18 cellular contexts compared by ENCODE assay signal in the genomic region with DNA sequence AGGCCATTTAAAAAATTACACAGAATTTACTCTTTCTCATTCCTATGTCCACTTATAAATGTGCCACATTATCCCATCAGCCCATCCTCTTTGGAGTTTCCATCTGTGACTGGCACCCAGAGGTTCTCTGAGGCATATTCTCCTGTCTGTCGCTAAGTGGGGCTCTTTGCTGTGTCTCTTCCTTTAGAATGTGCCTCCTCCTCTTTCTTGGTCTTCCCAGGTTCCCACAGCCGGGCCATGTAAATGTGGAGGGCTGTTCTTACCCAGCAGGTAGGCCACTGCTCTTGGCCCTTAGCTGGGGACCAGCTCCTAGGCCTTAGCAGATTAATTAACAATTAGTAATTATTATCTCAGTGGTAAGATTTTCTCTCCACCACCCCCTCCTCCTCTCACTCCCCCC.
DNase-seq lines count a peak whose midpoint lies in the region; ATAC-seq, FAIRE-seq and TF ChIP-seq lines count a peak whose summit lies in the region.
"Had no signal": no experiment of that assay in that cellular context is flagged by ENCODE, and none has a peak within 500 bp of the region (broad histone marks: within the 10 kb centered on the region; RNA-seq: fewer than 3 reads in every experiment).

No MANE protein-coding gene starts in this region.

- H3K4me1 Mint-ChIP-seq in CD8-positive, alpha-beta memory T cell, result no peaks in the 10 kb centered on the region
- H3K4me1 Mint-ChIP-seq in progenitor cell of endocrine pancreas (ENCODE audit: low read depth), result no peaks in the 10 kb centered on the region
- H3K4me1 Mint-ChIP-seq: CD4-positive, alpha-beta memory T cell had no signal

- POLR2A ChIA-PET in H1 (lab: Charles Lee; ENCODE audit: partially characterized antibody), result interaction anchor here (0.6 kb wide), 1 partner anchor 69 kb away, joined by 4 read pairs; no protein-coding TSS in a partner anchor
- POLR2A ChIA-PET in CD8-positive, alpha-beta memory T cell (lab: Charles Lee), result no interaction called here

- H2BK120ac ChIP-seq in H1 (replicated peaks; ENCODE audit: low read depth, low read length) (no peak overlapping the region), mesendoderm (ENCODE audit: low read depth, low read length) (no peak overlapping the region)

- peak; percentile 37 to 44; a peak in 3 of 4 replicates for TF ChIP-seq RAD21 in H1 (IDR thresholded peaks at IDR 0.05 in 1 of 2, conservative IDR thresholded peaks at IDR 0.05 in 1 of 2; ENCODE audit: low read depth in 2 of 2, low read length in 2 of 2)

- H3K27me3 ChIP-seq in HUES48 (ENCODE audit: control insufficient read depth, insufficient read depth, low read length) (0 out of 2 replicates have a peak, but pooled peaks cover 1% of the 10 kb centered on the region), H1 (replicated peaks in 1 of 4; ENCODE audit: control insufficient read depth in 3 of 4, extremely low read depth in 1 of 4, insufficient read depth in 3 of 4, low read length in 3 of 4) (peaks cover 0 to 5% (median 0%) of the 10 kb centered on the region in 4 experiments; a peak in 3 of 7 replicates), mesendoderm (ENCODE audit: insufficient read depth, low read length, poor library complexity) (no peaks in the 10 kb centered on the region)
- H3K27me3 ChIP-seq in CD8-positive, alpha-beta memory T cell (ENCODE audit: insufficient read depth, low read length, poor library complexity, severe bottlenecking), result no peaks in the 10 kb centered on the region
- H3K27me3 ChIP-seq: BE2C had no signal

- H3K36me3 ChIP-seq in HUES48 (ENCODE audit: control insufficient read depth, insufficient read depth, low read length) (no peaks in the 10 kb centered on the region), H1 (ENCODE audit: control insufficient read depth in 2 of 4, insufficient read depth in 4 of 4, low read length in 3 of 4) (no peaks in the 10 kb centered on the region), mesendoderm (ENCODE audit: control insufficient read depth, insufficient read depth, low read length) (no peaks in the 10 kb centered on the region)
- no peaks in the 10 kb centered on the region for H3K36me3 ChIP-seq in CD8-positive, alpha-beta memory T cell (ENCODE audit: insufficient read depth, low read length)
- H3K36me3 ChIP-seq: BE2C had no signal

- no peak overlapping the region for H3K4me3 ChIP-seq in HUES48 (ENCODE audit: low read depth, low read length)
- no peak overlapping the region for H3K4me3 ChIP-seq in H1 (ENCODE audit: extremely low read depth in 1 of 4, insufficient read depth in 2 of 4, low read depth in 3 of 4, low read length in 4 of 4)
- no peak overlapping the region for H3K4me3 ChIP-seq in mesendoderm (ENCODE audit: low read length)
- H3K4me3 ChIP-seq in CD8-positive, alpha-beta memory T cell (ENCODE audit: low read length), result no peak overlapping the region
- H3K4me3 ChIP-seq: A549 had no signal

- WGBS in H1 (ENCODE audit: extremely low coverage in 1 of 2, insufficient coverage in 1 of 2, insufficient read length in 1 of 2, insufficient replicate concordance in 2 of 2, low coverage in 1 of 2, low lambda C conversion rate in 2 of 2, missing lambda C conversion rate in 1 of 2), 2 experiments, result 73% methylated on average over 2 of the region's 2 CpGs; no CpG with 5 or more reads in 1 of the 2 experiments
- no CpG with 5 or more reads among the region's 2 CpGs for WGBS in mesendoderm (ENCODE audit: extremely low coverage, insufficient coverage, low lambda C conversion rate)

- peaks cover 21 to 51% of the 10 kb centered on the region in 2 donors for H3K27me3 Mint-ChIP-seq in CD8-positive, alpha-beta memory T cell
- peaks cover 18% of the 10 kb centered on the region for H3K27me3 Mint-ChIP-seq in progenitor cell of endocrine pancreas

- no peak for TF ChIP-seq POLR2A in H1 (IDR thresholded peaks at IDR 0.05; ENCODE audit: control extremely low read depth in 1 of 2, low read depth in 2 of 2, low read length in 2 of 2)

- H4K5ac ChIP-seq in H1 (ENCODE audit: insufficient read length, low read depth, low read length), result no peak overlapping the region
- H4K5ac ChIP-seq in mesendoderm (ENCODE audit: low read length), result no peak overlapping the region

- TF ChIP-seq CTCF in H1 (IDR thresholded peaks at IDR 0.05; ENCODE audit: control extremely low read depth in 1 of 3, insufficient read depth in 1 of 3, low read depth in 1 of 3, low read length in 3 of 3) (peak in 2 of 3 experiments; percentile 10 to 12; a peak in 2 of 4 replicates), progenitor cell of endocrine pancreas (IDR thresholded peaks at IDR 0.05; ENCODE audit: unreplicated experiment) (no peak)

- no peak overlapping the region for H2BK15ac ChIP-seq in H1 (ENCODE audit: low read length)
- H2BK15ac ChIP-seq in mesendoderm (replicated peaks; ENCODE audit: low read depth), result no peak overlapping the region

- peak overlapping the region; percentile 77 for H3K27ac ChIP-seq in HUES48 (ENCODE audit: low read depth, low read length)
- H3K27ac ChIP-seq in H1 (ENCODE audit: low read depth, low read length), result no peak overlapping the region
- no peak overlapping the region for H3K27ac ChIP-seq in mesendoderm (ENCODE audit: low read depth, low read length)
- H3K27ac ChIP-seq in CD8-positive, alpha-beta memory T cell (ENCODE audit: low read depth, low read length), result no peak overlapping the region
- H3K27ac ChIP-seq: A549, C4-2B had no signal

- CTCF ChIA-PET in H1 (lab: Charles Lee; ENCODE audit: partially characterized antibody), result interaction anchor here (0.7 to 2.2 kb wide), 5 partner anchors 9 to 175 kb away, joined by 3 to 7 read pairs (median 6); no protein-coding TSS in a partner anchor
- CTCF ChIA-PET in CD8-positive, alpha-beta memory T cell (lab: Charles Lee), result no interaction called here

- H3K4me3 Mint-ChIP-seq in CD8-positive, alpha-beta memory T cell, result no peak overlapping the region
- no peak overlapping the region for H3K4me3 Mint-ChIP-seq in progenitor cell of endocrine pancreas (ENCODE audit: low read depth)
- H3K4me3 Mint-ChIP-seq: CD4-positive, alpha-beta memory T cell had no signal

- no peak overlapping the region for H3K56ac ChIP-seq in H1 (replicated peaks; ENCODE audit: insufficient read length, low read depth, low read length)
- no peak overlapping the region for H3K56ac ChIP-seq in mesendoderm (ENCODE audit: low read length)

- no peaks in the 10 kb centered on the region for H3K23me2 ChIP-seq in H1 (ENCODE audit: low read depth, low read length)

- H3K9me3 ChIP-seq in HUES48 (ENCODE audit: control insufficient read depth, insufficient read depth, low read length), result no peaks in the 10 kb centered on the region
- H3K9me3 ChIP-seq in H1 (ENCODE audit: insufficient read depth in 2 of 2, low read depth in 1 of 2, low read length in 1 of 2), result no peaks in the 10 kb centered on the region
- no peaks in the 10 kb centered on the region for H3K9me3 ChIP-seq in CD8-positive, alpha-beta memory T cell (ENCODE audit: low read length)
- H3K9me3 ChIP-seq: A549, BE2C had no signal

- H4K8ac ChIP-seq in H1 (ENCODE audit: extremely low read depth, insufficient read depth, low read length), result no peak overlapping the region
- H4K8ac ChIP-seq in mesendoderm (ENCODE audit: low read depth, low read length), result no peak overlapping the region

- H3K79me1 ChIP-seq in H1 (ENCODE audit: low read depth, low read length), result no peaks in the 10 kb centered on the region
- H3K79me1 ChIP-seq in mesendoderm (ENCODE audit: low read length), result no peaks in the 10 kb centered on the region

- no peak overlapping the region for H3K14ac ChIP-seq in H1 (ENCODE audit: insufficient read length)

- FAIRE-seq in H1 (lab: Jason Lieb, UNC), result no peak
- FAIRE-seq: A549, D721Med, GM12892, GM19239 had no signal

- H4K20me1 ChIP-seq in H1 (replicated peaks in 1 of 2; ENCODE audit: control insufficient read depth in 1 of 2, insufficient read depth in 2 of 2, low read length in 2 of 2), result no peaks in the 10 kb centered on the region

- no peak overlapping the region for H3K27ac Mint-ChIP-seq in CD8-positive, alpha-beta memory T cell
- H3K27ac Mint-ChIP-seq in progenitor cell of endocrine pancreas, result no peak overlapping the region
- H3K27ac Mint-ChIP-seq: CD4-positive, alpha-beta memory T cell had no signal

- H3K36me3 Mint-ChIP-seq in CD8-positive, alpha-beta memory T cell, result peaks cover 0 to 3% (median 0%) of the 10 kb centered on the region in 3 donors
- no peaks in the 10 kb centered on the region for H3K36me3 Mint-ChIP-seq in progenitor cell of endocrine pancreas (ENCODE audit: insufficient read depth)
- H3K36me3 Mint-ChIP-seq: CD4-positive, alpha-beta memory T cell had no signal

- no peak for DNase-seq in H1 (ENCODE audit: low read depth in 1 of 2, low spot score in 2 of 2)
- DNase-seq in mesendoderm, result peak; percentile 63
- no peak for DNase-seq in CD8-positive, alpha-beta memory T cell
- no peak for DNase-seq in progenitor cell of endocrine pancreas (ENCODE audit: low spot score, unreplicated experiment)
- DNase-seq: BE2C; CD4-positive, alpha-beta memory T cell; COR-L47; DMS153; DMS79 treated with DMSO at 0.1 percent for 48 hours; EL; GDM1 had no signal

- no peak overlapping the region for H3K23ac ChIP-seq in H1 (ENCODE audit: insufficient read length)
- no peak overlapping the region for H3K23ac ChIP-seq in mesendoderm (ENCODE audit: low read length)

- H2BK12ac ChIP-seq in H1 (ENCODE audit: low read depth, low read length), result no peak overlapping the region

- H2AFZ ChIP-seq in H1 (ENCODE audit: low read length), result no peak overlapping the region

- H3K9ac ChIP-seq in HUES48 (ENCODE audit: low read depth, low read length) (no peak overlapping the region), H1 (replicated peaks in 1 of 4; ENCODE audit: extremely low read depth in 1 of 4, low read depth in 3 of 4, low read length in 3 of 4) (no peak overlapping the region), mesendoderm (ENCODE audit: low read length) (no peak overlapping the region)

- no peak for TF ChIP-seq EP300 in H1 (IDR thresholded peaks at IDR 0.05; ENCODE audit: borderline replicate concordance in 1 of 2, low read depth in 2 of 2, low read length in 2 of 2)

- no peaks in the 10 kb centered on the region for H3K9me3 Mint-ChIP-seq in CD8-positive, alpha-beta memory T cell
- H3K9me3 Mint-ChIP-seq in progenitor cell of endocrine pancreas (ENCODE audit: low read depth), result peaks cover 6% of the 10 kb centered on the region
- H3K9me3 Mint-ChIP-seq: CD4-positive, alpha-beta memory T cell had no signal

- H2BK5ac ChIP-seq in H1 (ENCODE audit: low read depth, low read length), result peak overlapping the region; percentile 17; the same call in 1 of the 2 replicates
- H2BK5ac ChIP-seq in mesendoderm (ENCODE audit: low read length), result no peak overlapping the region

- H3K4me1 ChIP-seq in HUES48 (ENCODE audit: control insufficient read depth, insufficient read depth, low read length) (peaks cover 18% of the 10 kb centered on the region), H1 (replicated peaks in 1 of 4; ENCODE audit: control insufficient read depth in 3 of 4, insufficient read depth in 4 of 4, low read length in 3 of 4) (peaks cover 0 to 13% (median 9%) of the 10 kb centered on the region in 4 experiments; a peak in 6 of 7 replicates), mesendoderm (ENCODE audit: control insufficient read depth, low read depth, low read length) (peaks cover 4% of the 10 kb centered on the region)
- no peaks in the 10 kb centered on the region for H3K4me1 ChIP-seq in CD8-positive, alpha-beta memory T cell (ENCODE audit: insufficient read depth, low read length)
- H3K4me1 ChIP-seq: A549, BE2C had no signal

- no peaks in the 10 kb centered on the region for H3K79me2 ChIP-seq in H1 (ENCODE audit: control insufficient read depth in 1 of 2, insufficient read depth in 2 of 2, low read length in 2 of 2)
- H3K79me2 ChIP-seq in mesendoderm (ENCODE audit: control insufficient read depth, insufficient read depth, low read length), result no peaks in the 10 kb centered on the region

- no peak overlapping the region for H2AK5ac ChIP-seq in H1 (ENCODE audit: low read depth, low read length)
- H2AK5ac ChIP-seq in mesendoderm (ENCODE audit: low read length), result no peak overlapping the region

- H3K18ac ChIP-seq in H1 (ENCODE audit: extremely low read depth, low read length) (no peak overlapping the region), mesendoderm (ENCODE audit: low read length) (peak overlapping the region; percentile 32)

- no peak overlapping the region for H2BK20ac ChIP-seq in H1 (ENCODE audit: low read length)

- H3K4ac ChIP-seq in H1 (replicated peaks; ENCODE audit: insufficient read length, low read depth, low read length) (no peak overlapping the region), mesendoderm (ENCODE audit: low read depth, low read length) (no peak overlapping the region)

- peak overlapping the region in 1 of 2 experiments; percentile 34; a peak in 2 of 4 replicates for H3K4me2 ChIP-seq in H1 (ENCODE audit: insufficient read depth in 1 of 2, low read depth in 2 of 2, low read length in 2 of 2)
- H3K4me2 ChIP-seq in mesendoderm (ENCODE audit: low read length), result no peak overlapping the region
- H3K4me2 ChIP-seq: A549 had no signal

- H4K91ac ChIP-seq in H1 (replicated peaks; ENCODE audit: insufficient read length, low read length), result no peak overlapping the region

- no peak for ATAC-seq in GM19324 (IDR thresholded peaks at IDR 0.05; ENCODE audit: low FRiP score, unreplicated experiment)
- ATAC-seq: A549 had no signal
